9 cellular contexts compared by ENCODE assay signal in genomic region chr4:3226467-3226866, GRCh38. TPM values are rescaled to one million over a fixed set of nuclear protein-coding genes. Genes with fewer than 3 reads are reported as not detected.
DNase-seq lines count a peak whose midpoint lies in the region; ATAC-seq and TF ChIP-seq lines count a peak whose summit lies in the region.
"Had no signal": no experiment of that assay in that cellular context is flagged by ENCODE, and none has a peak within 500 bp of the region (broad histone marks: within the 10 kb centered on the region; RNA-seq: fewer than 3 reads in every experiment).

No MANE protein-coding gene starts in this region.

- H3K4me1 Mint-ChIP-seq in nephron progenitor cell, result no peaks in the 10 kb centered on the region

- ATAC-seq in SK-N-SH treated with all-trans-retinoic acid at 6 μM for 48 hours, result no peak

- DNase-seq in Ammon's horn (ENCODE audit: low spot score), result peak; percentile 71
- DNase-seq in NOMO-1 treated with DMSO at 0.1 percent for 48 hours (lab: John Stamatoyannopoulos, UW; ENCODE audit: unreplicated experiment), result peak; percentile 79
- no peak for DNase-seq in cardiac muscle cell (ENCODE audit: low read depth in 1 of 2, low spot score in 1 of 2)
- DNase-seq in nephron progenitor cell, result no peak
- DNase-seq in activated CD4-positive, alpha-beta T cell treated with anti-CD3 and anti-CD28 coated beads, Interleukin-2, amount 50 U/mL, for 1 hour, result no peak
- no peak for DNase-seq in foreskin fibroblast
- DNase-seq in NCI-H1105 (lab: John Stamatoyannopoulos, UW), result no peak
- DNase-seq: NCI-H146 had no signal

- peaks cover 3% of the 10 kb centered on the region for H3K27me3 Mint-ChIP-seq in nephron progenitor cell (ENCODE audit: low read depth, poor library complexity)

- no peak overlapping the region for H3K4me3 Mint-ChIP-seq in nephron progenitor cell

- no peaks in the 10 kb centered on the region for H3K9me3 ChIP-seq in cardiac muscle cell (ENCODE audit: low read depth)

- H3K27ac Mint-ChIP-seq in nephron progenitor cell, result peak overlapping the region; percentile 87

- no peak for TF ChIP-seq CTCF in cardiac muscle cell (IDR thresholded peaks at IDR 0.05; ENCODE audit: low read depth, low read length)
- no peak for TF ChIP-seq CTCF in nephron progenitor cell (IDR thresholded peaks at IDR 0.05)
- TF ChIP-seq CTCF in foreskin fibroblast (IDR thresholded peaks at IDR 0.05; ENCODE audit: low read depth, low read length), result no peak

- peak overlapping the region; percentile 48 for H3K27ac ChIP-seq in cardiac muscle cell

- H3K4me3 ChIP-seq in cardiac muscle cell, result no peak overlapping the region
- H3K4me3 ChIP-seq in foreskin fibroblast (ENCODE audit: low read depth in 1 of 2, low read length in 2 of 2), result no peak overlapping the region

- H3K36me3 Mint-ChIP-seq in nephron progenitor cell (ENCODE audit: low read depth), result peaks cover 55% of the 10 kb centered on the region

- no peaks in the 10 kb centered on the region for H3K9me3 Mint-ChIP-seq in nephron progenitor cell

- H3K4me1 ChIP-seq in cardiac muscle cell (ENCODE audit: low read depth), result peaks cover 7% of the 10 kb centered on the region

- H3K36me3 ChIP-seq in cardiac muscle cell, result peaks cover 32% of the 10 kb centered on the region

- H3K27me3 ChIP-seq in cardiac muscle cell, result no peaks in the 10 kb centered on the region

TF ChIP-seq in SK-N-SH treated with all-trans-retinoic acid at 6 μM for 48 hours, 23 proteins besides CTCF, POLR2A, EP300 and RAD21:
- no peak for TF ChIP-seq TCF4 (CRISPR knock-in tag; IDR thresholded peaks at IDR 0.05; ENCODE audit: borderline replicate concordance)
- no peak for TF ChIP-seq BACH2 (CRISPR knock-in tag; IDR thresholded peaks at IDR 0.05; ENCODE audit: borderline replicate concordance)
- no peak for TF ChIP-seq TSHZ2 (CRISPR knock-in tag; IDR thresholded peaks at IDR 0.05)
- TF ChIP-seq RARB (CRISPR knock-in tag; IDR thresholded peaks at IDR 0.05), result no peak
- no peak for TF ChIP-seq ZNF8 (CRISPR knock-in tag; IDR thresholded peaks at IDR 0.05)
- TF ChIP-seq ZFP3 (CRISPR knock-in tag; IDR thresholded peaks at IDR 0.05), result no peak
- no peak for TF ChIP-seq ZNF565 (CRISPR knock-in tag; conservative IDR thresholded peaks at IDR 0.05; ENCODE audit: low read depth)
- no peak for TF ChIP-seq CREB5 (CRISPR knock-in tag; IDR thresholded peaks at IDR 0.05; ENCODE audit: low read depth)
- no peak for TF ChIP-seq TOX (CRISPR knock-in tag; IDR thresholded peaks at IDR 0.05; ENCODE audit: borderline replicate concordance)
- TF ChIP-seq OSR1 (CRISPR knock-in tag; IDR thresholded peaks at IDR 0.05), result no peak
- no peak for TF ChIP-seq ISL1 (CRISPR knock-in tag; IDR thresholded peaks at IDR 0.05)
- no peak for TF ChIP-seq ARNTL (CRISPR knock-in tag; IDR thresholded peaks at IDR 0.05; ENCODE audit: borderline replicate concordance, low read depth)
- TF ChIP-seq, protein P1, sequence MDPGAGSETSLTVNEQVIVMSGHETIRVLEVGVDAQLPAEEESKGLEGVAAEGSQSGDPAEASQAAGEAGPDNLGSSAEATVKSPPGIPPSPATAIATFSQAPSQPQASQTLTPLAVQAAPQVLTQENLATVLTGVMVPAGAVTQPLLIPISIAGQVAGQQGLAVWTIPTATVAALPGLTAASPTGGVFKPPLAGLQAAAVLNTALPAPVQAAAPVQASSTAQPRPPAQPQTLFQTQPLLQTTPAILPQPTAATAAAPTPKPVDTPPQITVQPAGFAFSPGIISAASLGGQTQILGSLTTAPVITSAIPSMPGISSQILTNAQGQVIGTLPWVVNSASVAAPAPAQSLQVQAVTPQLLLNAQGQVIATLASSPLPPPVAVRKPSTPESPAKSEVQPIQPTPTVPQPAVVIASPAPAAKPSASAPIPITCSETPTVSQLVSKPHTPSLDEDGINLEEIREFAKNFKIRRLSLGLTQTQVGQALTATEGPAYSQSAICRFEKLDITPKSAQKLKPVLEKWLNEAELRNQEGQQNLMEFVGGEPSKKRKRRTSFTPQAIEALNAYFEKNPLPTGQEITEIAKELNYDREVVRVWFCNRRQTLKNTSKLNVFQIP (CRISPR knock-in tag; IDR thresholded peaks at IDR 0.05; ENCODE audit: borderline replicate concordance, low read depth), result no peak
- TF ChIP-seq PATZ1 (CRISPR knock-in tag; IDR thresholded peaks at IDR 0.05; ENCODE audit: borderline replicate concordance), result no peak
- no peak for TF ChIP-seq ZFP30 (CRISPR knock-in tag; IDR thresholded peaks at IDR 0.05)
- TF ChIP-seq CSDC2 (CRISPR knock-in tag; IDR thresholded peaks at IDR 0.05), result no peak
- no peak for TF ChIP-seq ZC3H10 (CRISPR knock-in tag; IDR thresholded peaks at IDR 0.05)
- TF ChIP-seq GLIS3 (CRISPR knock-in tag; IDR thresholded peaks at IDR 0.05), result no peak
- TF ChIP-seq, protein P2, sequence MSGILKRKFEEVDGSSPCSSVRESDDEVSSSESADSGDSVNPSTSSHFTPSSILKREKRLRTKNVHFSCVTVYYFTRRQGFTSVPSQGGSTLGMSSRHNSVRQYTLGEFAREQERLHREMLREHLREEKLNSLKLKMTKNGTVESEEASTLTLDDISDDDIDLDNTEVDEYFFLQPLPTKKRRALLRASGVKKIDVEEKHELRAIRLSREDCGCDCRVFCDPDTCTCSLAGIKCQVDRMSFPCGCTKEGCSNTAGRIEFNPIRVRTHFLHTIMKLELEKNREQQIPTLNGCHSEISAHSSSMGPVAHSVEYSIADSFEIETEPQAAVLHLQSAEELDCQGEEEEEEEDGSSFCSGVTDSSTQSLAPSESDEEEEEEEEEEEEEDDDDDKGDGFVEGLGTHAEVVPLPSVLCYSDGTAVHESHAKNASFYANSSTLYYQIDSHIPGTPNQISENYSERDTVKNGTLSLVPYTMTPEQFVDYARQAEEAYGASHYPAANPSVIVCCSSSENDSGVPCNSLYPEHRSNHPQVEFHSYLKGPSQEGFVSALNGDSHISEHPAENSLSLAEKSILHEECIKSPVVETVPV (CRISPR knock-in tag; IDR thresholded peaks at IDR 0.05), result no peak
- TF ChIP-seq SNAI2 (CRISPR knock-in tag; IDR thresholded peaks at IDR 0.05), result no peak

RNA-seq across cellular contexts. Expression of gene MSANTD1, which starts 22.5 kb away (rescaled TPM):
- 1.4 and 2.7 TPM in 2 replicates for total RNA-seq in cardiac muscle cell
- polyA plus RNA-seq in cardiac muscle cell, result 0.37 and 0.92 TPM in 2 replicates

Comparison
In these comparisons a context has a peak if more than half of its experiments do, and no peak if none do; other contexts are left out.
1. DNase-seq: peak in Ammon's horn (single experiment) and NOMO-1 treated with DMSO at 0.1 percent for 48 hours (single experiment); none in cardiac muscle cell (0 of 2), nephron progenitor cell (single experiment), activated CD4-positive, alpha-beta T cell treated with anti-CD3 and anti-CD28 coated beads, Interleukin-2, amount 50 U/mL, for 1 hour (single experiment), foreskin fibroblast (0 of 2) and NCI-H1105 (single experiment).